8 cellular contexts compared by ENCODE assay signal in genomic region chr18:59357928-59358327, GRCh38. TPM values are rescaled to one million over a fixed set of nuclear protein-coding genes. Genes with fewer than 3 reads are reported as not detected.
DNase-seq lines count a peak whose midpoint lies in the region; ATAC-seq and TF ChIP-seq lines count a peak whose summit lies in the region.

No MANE protein-coding gene starts in this region.

- peak overlapping the region; percentile 94 for H3K4me3 Mint-ChIP-seq in natural killer cell

- peaks cover 0 to 9% of the 10 kb centered on the region in 2 donors for H3K27me3 Mint-ChIP-seq in natural killer cell (ENCODE audit: low read depth in 2 of 2)

- no peaks in the 10 kb centered on the region for H3K9me3 ChIP-seq in SJSA1 (replicated peaks)
- no peaks in the 10 kb centered on the region for H3K9me3 ChIP-seq in endocrine pancreas (ENCODE audit: control insufficient read depth, low read length)

- intact Hi-C loops in natural killer cell (cut with micrococcal nuclease): loop anchor here (2.0 kb wide), 1 partner anchor 217 kb away; no protein-coding TSS in a partner anchor

- H3K9me3 Mint-ChIP-seq in natural killer cell: no peaks in the 10 kb centered on the region

- H3K27ac ChIP-seq in SJSA1: peak overlapping the region; percentile 53; the same call in 1 of the 2 replicates

- peaks cover 5% of the 10 kb centered on the region for H3K36me3 Mint-ChIP-seq in natural killer cell

- no peak overlapping the region for H3K9ac ChIP-seq in endocrine pancreas (ENCODE audit: control insufficient read depth, insufficient read depth, low read length)

- DNase-seq in activated naive CD4-positive, alpha-beta T cell treated with Interleukin-2 at 50 U/mL for 16 hours: peak; percentile 7
- DNase-seq in activated naive CD4-positive, alpha-beta T cell treated with anti-CD3 and anti-CD28 coated beads, Interleukin-2, amount 50 U/mL, for 16 hours: no peak
- peak in 1 of 2 experiments; percentile 44 for DNase-seq in SJSA1 (ENCODE audit: low read depth in 1 of 2, low spot score in 2 of 2)
- no peak for DNase-seq in natural killer cell
- DNase-seq in NCI-H1417 treated with DMSO at 0.1 percent for 48 hours (lab: John Stamatoyannopoulos, UW): no peak

- H3K4me1 ChIP-seq in SJSA1 (replicated peaks) (peaks cover 14% of the 10 kb centered on the region; the same call in 1 of the 2 replicates), endocrine pancreas (ENCODE audit: control insufficient read depth, insufficient read depth, low read length) (peaks cover 20% of the 10 kb centered on the region)

- TF ChIP-seq CTCF in natural killer cell (IDR thresholded peaks at IDR 0.05): no peak

- H3K36me3 ChIP-seq in SJSA1 (peaks cover 48% of the 10 kb centered on the region), endocrine pancreas (ENCODE audit: control insufficient read depth, insufficient read depth, low read length) (no peaks in the 10 kb centered on the region)

- H3K4me3 ChIP-seq in SJSA1: peak overlapping the region; percentile 77
- peak overlapping the region; percentile 95 for H3K4me3 ChIP-seq in endocrine pancreas (ENCODE audit: control insufficient read depth, insufficient read depth, low read length)

- peaks cover 25 to 30% of the 10 kb centered on the region in 2 donors for H3K4me1 Mint-ChIP-seq in natural killer cell

- H3K27me3 ChIP-seq in SJSA1 (replicated peaks) (peaks cover 15% of the 10 kb centered on the region), endocrine pancreas (ENCODE audit: control insufficient read depth, insufficient read depth, low read length) (no peaks in the 10 kb centered on the region)

- ATAC-seq in natural killer cell (peak in 1 of 3 donors; percentile 7), HG02981 (IDR thresholded peaks at IDR 0.05; ENCODE audit: unreplicated experiment) (no peak), HG03045 (IDR thresholded peaks at IDR 0.05; ENCODE audit: unreplicated experiment) (no peak)

- peak overlapping the region; percentile 78 to 92 for H3K27ac Mint-ChIP-seq in natural killer cell

RNA-seq across cellular contexts. Expression of gene LMAN1, which starts 1.1 kb away (rescaled TPM):
- 158 and 159 TPM in 2 replicates for total RNA-seq in SJSA1 (2014; rRNA removed; shearing (Covaris generic))
- total RNA-seq in natural killer cell: 10 to 100 TPM; 50.1 to 58.3 (median 57.6) TPM

RNA-seq across cellular contexts. Expression of gene CPLX4, which starts 39.5 kb away (rescaled TPM):
- not detected in 2 replicates for total RNA-seq in SJSA1 (2014; rRNA removed; shearing (Covaris generic))
- not detected for total RNA-seq in natural killer cell
